10 cellular contexts compared by ENCODE assay signal in the genomic region with DNA sequence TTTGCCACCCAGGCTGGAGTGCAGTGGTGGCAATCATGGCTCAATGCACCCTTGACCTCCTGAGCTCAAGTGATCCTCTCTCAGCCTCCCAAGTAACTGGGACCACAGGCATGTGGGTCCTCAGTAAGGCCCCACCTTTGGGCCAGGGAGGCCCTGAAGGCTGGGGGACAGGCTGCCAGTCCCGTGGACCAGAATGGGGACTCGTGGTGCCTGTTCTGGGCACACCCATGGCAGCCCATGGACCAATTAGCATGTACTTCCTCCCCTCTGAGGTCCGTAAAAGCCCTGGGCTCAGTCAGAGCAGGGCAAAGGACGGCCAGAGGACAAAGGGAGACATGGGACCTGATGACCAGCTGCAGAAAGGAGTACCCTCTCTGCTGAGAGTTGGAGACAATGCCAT.
"Had no signal": no experiment of that assay in that cellular context is flagged by ENCODE, and none has a peak within 500 bp of the region (broad histone marks: within the 10 kb centered on the region; RNA-seq: fewer than 3 reads in every experiment).

No MANE protein-coding gene starts in this region.

- H3K4me2 ChIP-seq: GM23338 had no signal

- H3K27ac ChIP-seq: GM23248 had no signal

- H3K4me3 ChIP-seq: GM23248, GM23338, HAP-1 had no signal

- H3K36me3 ChIP-seq: HAP-1 had no signal

- H3K9ac ChIP-seq: GM23248 had no signal

- H3K4me1 ChIP-seq: HAP-1 had no signal

- H2AFZ ChIP-seq: GM23248, GM23338 had no signal

- FAIRE-seq: H54 had no signal

- DNase-seq: GM23248, GOT3, H7, H9, HCEC 1CT, HFFc6 had no signal

- H3K9me3 ChIP-seq: HAP-1 had no signal

- ATAC-seq: GM23338, HCT116 had no signal
